Comparison of ENCODE assay signal across 8 cellular contexts in the genomic region with DNA sequence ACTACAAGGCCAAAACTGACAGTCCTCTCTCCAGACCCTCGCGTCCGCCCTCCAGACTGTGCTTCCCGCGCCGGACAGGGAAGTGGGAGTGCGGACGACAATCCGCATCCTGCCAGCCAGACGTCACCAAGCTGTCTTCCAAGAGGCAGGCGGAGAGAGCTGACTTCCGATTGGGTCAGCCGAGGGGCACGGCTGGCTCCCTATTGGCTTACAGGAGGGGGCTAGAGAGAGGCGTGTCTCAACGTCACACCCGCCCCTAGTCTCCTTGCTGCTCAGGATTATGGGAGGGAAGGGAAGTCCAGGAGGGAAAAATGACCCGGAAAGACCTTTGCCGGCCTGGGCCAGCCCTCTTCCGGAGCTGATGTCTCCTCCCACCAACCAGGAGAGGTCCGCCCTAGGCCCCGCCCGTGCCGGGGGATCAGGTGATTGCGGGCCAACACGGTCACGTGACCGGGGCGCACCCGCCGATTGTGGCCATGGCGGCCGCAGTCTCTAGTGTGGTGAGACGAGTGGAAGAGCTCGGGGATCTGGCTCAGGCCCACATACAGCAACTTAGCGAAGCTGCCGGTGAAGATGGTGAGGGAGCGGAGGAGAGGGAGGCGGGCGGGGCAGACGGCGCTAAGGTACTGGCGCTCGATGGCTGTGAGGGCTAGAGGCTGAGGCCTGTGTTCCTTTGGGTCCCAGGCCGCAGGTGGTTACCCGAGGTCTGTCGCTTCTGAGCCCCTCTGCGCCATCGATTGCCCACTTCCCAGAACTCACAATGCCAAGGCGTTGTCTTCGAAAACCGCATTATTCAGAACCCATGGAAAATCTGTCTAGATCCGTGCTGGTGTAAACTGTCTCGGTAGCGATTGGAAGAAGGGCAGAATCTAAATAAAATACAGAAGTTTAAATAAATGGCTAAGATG.
DNase-seq lines count a peak whose midpoint lies in the region; ATAC-seq lines count a peak whose summit lies in the region.

A gene with protein sequence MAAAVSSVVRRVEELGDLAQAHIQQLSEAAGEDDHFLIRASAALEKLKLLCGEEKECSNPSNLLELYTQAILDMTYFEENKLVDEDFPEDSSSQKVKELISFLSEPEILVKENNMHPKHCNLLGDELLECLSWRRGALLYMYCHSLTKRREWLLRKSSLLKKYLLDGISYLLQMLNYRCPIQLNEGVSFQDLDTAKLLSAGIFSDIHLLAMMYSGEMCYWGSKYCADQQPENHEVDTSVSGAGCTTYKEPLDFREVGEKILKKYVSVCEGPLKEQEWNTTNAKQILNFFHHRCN (plus strand): TSS at position 453 of the 908 bp plus-strand sequence. CDS start 24 bp downstream, at position 477.

- peak; percentile 99 for ATAC-seq in GM19372 (IDR thresholded peaks at IDR 0.05; ENCODE audit: low read depth, unreplicated experiment)
- ATAC-seq in HG03558 (IDR thresholded peaks at IDR 0.05; ENCODE audit: extremely low read depth, unreplicated experiment), result peak; percentile 96

- DNase-seq in C1 segment of cervical spinal cord (lab: John Stamatoyannopoulos, UW) (peak; percentile 97 to 100 (median 99)), NCI-H748 treated with DMSO at 0.1 percent for 48 hours (lab: John Stamatoyannopoulos, UW) (peak; percentile 100), dedifferentiated amniotic fluid mesenchymal stem cell (ENCODE audit: extremely low spot score) (peak; percentile 100), left kidney (ENCODE audit: low read depth, low spot score) (peak; percentile 100)
- DNase-seq in activated CD4-positive, alpha-beta T cell treated with anti-CD3 and anti-CD28 coated beads, Interleukin-2, amount 50 U/mL, for 24 hours (ENCODE audit: low read depth in 1 of 2, low spot score in 1 of 2), result peak; percentile 94 to 96
- DNase-seq in stimulated activated CD4-positive, alpha-beta T cell treated with anti-CD3 and anti-CD28 coated beads, Interleukin-2, amount 100 ng/mL, for 24 hours, result peak; percentile 97 to 99

Comparison
In these comparisons a context has a peak if more than half of its experiments do, and no peak if none do; other contexts are left out.
1. Peak in every context shown above with its lines: DNase-seq and ATAC-seq.